23 cellular contexts compared by ENCODE assay signal in the genomic region with DNA sequence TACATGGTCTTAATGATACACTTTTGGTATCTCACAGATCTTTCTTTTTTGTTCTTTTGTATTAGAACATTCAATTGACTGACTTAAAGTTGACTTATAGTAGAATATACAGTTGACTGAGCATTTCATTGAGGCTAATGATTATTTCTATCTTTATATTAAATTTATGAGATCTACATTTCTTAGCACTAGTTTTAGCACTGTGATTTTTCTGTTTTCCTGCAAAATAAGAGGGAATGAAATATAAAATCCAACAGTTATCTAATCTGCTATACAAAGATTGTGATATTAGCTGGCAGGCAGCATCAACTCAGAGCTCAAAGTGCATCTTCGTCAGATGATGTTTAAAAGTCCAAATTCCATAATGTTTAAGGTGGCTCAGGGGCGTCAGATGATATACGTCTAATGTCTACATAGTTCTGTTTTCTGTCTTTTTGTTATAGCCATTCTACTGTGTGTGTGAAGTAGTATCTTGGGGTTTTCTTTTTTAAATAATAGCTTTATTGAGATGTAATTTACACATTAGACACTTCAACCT.
"Had no signal": no experiment of that assay in that cellular context is flagged by ENCODE, and none has a peak within 500 bp of the region (broad histone marks: within the 10 kb centered on the region; RNA-seq: fewer than 3 reads in every experiment).

No MANE protein-coding gene starts in this region.

- H3K27me3 Mint-ChIP-seq: naive B cell had no signal

- H3K36me3 Mint-ChIP-seq: mesothelial cell of epicardium, naive B cell had no signal

- FAIRE-seq: colon, endothelial cell of umbilical vein, islet of Langerhans, keratinocyte had no signal

- H3K9me3 Mint-ChIP-seq: mesothelial cell of epicardium, naive B cell had no signal

- H3K4me3 Mint-ChIP-seq: mesothelial cell of epicardium, naive B cell had no signal

- H3K27ac ChIP-seq: coronary artery, dorsolateral prefrontal cortex, esophagus muscularis mucosa, foreskin keratinocyte, gastrocnemius medialis, heart right ventricle, left ventricle myocardium inferior, lower lobe of right lung had no signal

- ATAC-seq: foreskin keratinocyte, gastrocnemius medialis, heart right ventricle, left cardiac atrium, lower lobe of right lung, mucosa of descending colon had no signal

- H3K4me3 ChIP-seq: coronary artery, dorsolateral prefrontal cortex, esophagus muscularis mucosa, gastrocnemius medialis, heart right ventricle, left ventricle myocardium inferior, lower lobe of right lung, mucosa of descending colon had no signal

- DNase-seq: dermis blood vessel endothelial cell; dorsolateral prefrontal cortex; effector CD4-positive, alpha-beta T cell; effector memory CD4-positive, alpha-beta T cell; foreskin keratinocyte; gastrocnemius medialis; glutamatergic neuron; head of caudate nucleus; heart right ventricle; hypothalamus; left cardiac atrium; left ventricle myocardium inferior; lower lobe of right lung; mesenchymal stem cell; mucosa of descending colon; naive B cell had no signal

- H3K36me3 ChIP-seq: esophagus muscularis mucosa, gastrocnemius medialis, left ventricle myocardium inferior, lower lobe of right lung had no signal

- H3K9me3 ChIP-seq: esophagus muscularis mucosa, gastrocnemius medialis, heart right ventricle, left ventricle myocardium inferior, lower lobe of right lung, mucosa of descending colon had no signal

- H3K4me1 Mint-ChIP-seq: mesothelial cell of epicardium had no signal

- H3K4me1 ChIP-seq: esophagus muscularis mucosa, foreskin keratinocyte, gastrocnemius medialis, heart right ventricle, left ventricle myocardium inferior, lower lobe of right lung had no signal

- H3K27me3 ChIP-seq: dorsolateral prefrontal cortex, esophagus muscularis mucosa, foreskin keratinocyte, gastrocnemius medialis had no signal

- H3K27ac Mint-ChIP-seq: mesothelial cell of epicardium, naive B cell had no signal
